Comparison of ENCODE assay signal across 26 cellular contexts in genomic region chr4:54852602-54853001, GRCh38.
"Had no signal": no experiment of that assay in that cellular context is flagged by ENCODE, and none has a peak within 500 bp of the region (broad histone marks: within the 10 kb centered on the region; RNA-seq: fewer than 3 reads in every experiment).

No MANE protein-coding gene starts in this region.

- H3K4me1 Mint-ChIP-seq: activated CD4-positive, alpha-beta memory T cell treated with anti-CD3 and anti-CD28 coated beads, Interleukin-2, amount 10 ng/mL, durations not matched to agents 7 days and 5 days; activated CD4-positive, alpha-beta T cell treated with anti-CD3 and anti-CD28 coated beads for 36 hours; activated CD8-positive, alpha-beta memory T cell treated with anti-CD3 and anti-CD28 coated beads, Interleukin-2, amount 10 ng/mL, durations not matched to agents 7 days and 5 days; activated naive CD4-positive, alpha-beta T cell treated with anti-CD3 and anti-CD28 coated beads, Interleukin-2, amount 10 ng/mL, durations not matched to agents 7 days and 5 days; activated naive CD8-positive, alpha-beta T cell treated with anti-CD3 and anti-CD28 coated beads for 36 hours; T-helper 17 cell had no signal

- H3K27me3 ChIP-seq: brain microvascular endothelial cell had no signal

- ATAC-seq: activated CD4-positive, alpha-beta T cell treated with anti-CD3 and anti-CD28 coated beads for 36 hours; activated CD8-positive, alpha-beta memory T cell treated with anti-CD3 and anti-CD28 coated beads, Interleukin-2, amount 10 ng/mL, durations not matched to agents 7 days and 5 days; activated T-cell treated with anti-CD3 and anti-CD28 coated beads, Interleukin-2, amount 50 U/mL, for 4 hours; T-helper 17 cell had no signal

- H3K4me3 ChIP-seq: cardiac muscle cell, PC-9 had no signal

- H3K27me3 Mint-ChIP-seq: activated CD4-positive, alpha-beta memory T cell treated with anti-CD3 and anti-CD28 coated beads, Interleukin-2, amount 10 ng/mL, durations not matched to agents 7 days and 5 days; activated CD4-positive, alpha-beta T cell treated with anti-CD3 and anti-CD28 coated beads for 36 hours; activated CD8-positive, alpha-beta memory T cell treated with anti-CD3 and anti-CD28 coated beads, Interleukin-2, amount 10 ng/mL, durations not matched to agents 7 days and 5 days; activated naive CD4-positive, alpha-beta T cell treated with anti-CD3 and anti-CD28 coated beads, Interleukin-2, amount 10 ng/mL, durations not matched to agents 7 days and 5 days; activated naive CD8-positive, alpha-beta T cell treated with anti-CD3 and anti-CD28 coated beads for 36 hours; T-helper 17 cell had no signal

- H3K36me3 ChIP-seq: brain microvascular endothelial cell, cardiac muscle cell had no signal

- H3K4me2 ChIP-seq: PC-9 had no signal

- H3K36me3 Mint-ChIP-seq: activated CD8-positive, alpha-beta memory T cell treated with anti-CD3 and anti-CD28 coated beads, Interleukin-2, amount 10 ng/mL, durations not matched to agents 7 days and 5 days; activated naive CD4-positive, alpha-beta T cell treated with anti-CD3 and anti-CD28 coated beads, Interleukin-2, amount 10 ng/mL, durations not matched to agents 7 days and 5 days; activated naive CD8-positive, alpha-beta T cell treated with anti-CD3 and anti-CD28 coated beads for 36 hours had no signal

- DNase-seq: activated CD4-positive, alpha-beta memory T cell treated with anti-CD3 and anti-CD28 coated beads, Interleukin-2, amount 10 ng/mL, durations not matched to agents 7 days and 5 days; activated CD4-positive, alpha-beta T cell treated with anti-CD3 and anti-CD28 coated beads for 36 hours; activated CD4-positive, alpha-beta T cell treated with anti-CD3 and anti-CD28 coated beads, Interleukin-2, amount 50 U/mL, for 1 hour; activated CD8-positive, alpha-beta memory T cell treated with anti-CD3 and anti-CD28 coated beads, Interleukin-2, amount 10 ng/mL, durations not matched to agents 7 days and 5 days; activated gamma-delta T cell treated with Interleukin-2 at 50 U/mL for 16 hours; activated naive CD4-positive, alpha-beta T cell treated with anti-CD3 and anti-CD28 coated beads, Interleukin-2, amount 10 ng/mL, durations not matched to agents 7 days and 5 days; activated naive CD8-positive, alpha-beta T cell treated with anti-CD3 and anti-CD28 coated beads for 36 hours; activated T-cell treated with anti-CD3 and anti-CD28 coated beads, Interleukin-2, amount 50 U/mL, for 4 hours; brain microvascular endothelial cell; cerebellar nuclear complex; MM.1S; NCI-H1048; NCI-H146; NCI-H1930; NCI-H2171; NCI-H2227 treated with DMSO at 0.1 percent for 48 hours; NCI-H446 treated with DMSO at 0.1 percent for 48 hours; NCI-H524 treated with DMSO at 0.1 percent for 48 hours; NCI-H748 treated with DMSO at 0.1 percent for 48 hours; PC-9; SIG-M5; T-helper 17 cell; T-helper 9 cell had no signal

- H3K4me3 Mint-ChIP-seq: activated CD4-positive, alpha-beta memory T cell treated with anti-CD3 and anti-CD28 coated beads, Interleukin-2, amount 10 ng/mL, durations not matched to agents 7 days and 5 days; activated CD4-positive, alpha-beta T cell treated with anti-CD3 and anti-CD28 coated beads for 36 hours; activated CD8-positive, alpha-beta memory T cell treated with anti-CD3 and anti-CD28 coated beads, Interleukin-2, amount 10 ng/mL, durations not matched to agents 7 days and 5 days; activated naive CD4-positive, alpha-beta T cell treated with anti-CD3 and anti-CD28 coated beads, Interleukin-2, amount 10 ng/mL, durations not matched to agents 7 days and 5 days; activated naive CD8-positive, alpha-beta T cell treated with anti-CD3 and anti-CD28 coated beads for 36 hours; activated T-cell treated with anti-CD3 and anti-CD28 coated beads, Interleukin-2, amount 50 U/mL, for 4 hours; T-helper 17 cell had no signal

- H3K27ac ChIP-seq: brain microvascular endothelial cell, cardiac muscle cell, PC-9, VCaP had no signal

- H3K9me3 Mint-ChIP-seq: activated CD4-positive, alpha-beta memory T cell treated with anti-CD3 and anti-CD28 coated beads, Interleukin-2, amount 10 ng/mL, durations not matched to agents 7 days and 5 days; activated naive CD4-positive, alpha-beta T cell treated with anti-CD3 and anti-CD28 coated beads, Interleukin-2, amount 10 ng/mL, durations not matched to agents 7 days and 5 days; activated naive CD8-positive, alpha-beta T cell treated with anti-CD3 and anti-CD28 coated beads for 36 hours; activated T-cell treated with anti-CD3 and anti-CD28 coated beads, Interleukin-2, amount 50 U/mL, for 4 hours had no signal

- H3K27ac Mint-ChIP-seq: activated CD4-positive, alpha-beta memory T cell treated with anti-CD3 and anti-CD28 coated beads, Interleukin-2, amount 10 ng/mL, durations not matched to agents 7 days and 5 days; activated CD4-positive, alpha-beta T cell treated with anti-CD3 and anti-CD28 coated beads for 36 hours; activated CD8-positive, alpha-beta memory T cell treated with anti-CD3 and anti-CD28 coated beads, Interleukin-2, amount 10 ng/mL, durations not matched to agents 7 days and 5 days; activated naive CD4-positive, alpha-beta T cell treated with anti-CD3 and anti-CD28 coated beads, Interleukin-2, amount 10 ng/mL, durations not matched to agents 7 days and 5 days; activated naive CD8-positive, alpha-beta T cell treated with anti-CD3 and anti-CD28 coated beads for 36 hours; T-helper 17 cell had no signal

- H2AFZ ChIP-seq: PC-9 had no signal

- FAIRE-seq: colon had no signal
